1 cellular context compared by ENCODE assay signal in the genomic region with DNA sequence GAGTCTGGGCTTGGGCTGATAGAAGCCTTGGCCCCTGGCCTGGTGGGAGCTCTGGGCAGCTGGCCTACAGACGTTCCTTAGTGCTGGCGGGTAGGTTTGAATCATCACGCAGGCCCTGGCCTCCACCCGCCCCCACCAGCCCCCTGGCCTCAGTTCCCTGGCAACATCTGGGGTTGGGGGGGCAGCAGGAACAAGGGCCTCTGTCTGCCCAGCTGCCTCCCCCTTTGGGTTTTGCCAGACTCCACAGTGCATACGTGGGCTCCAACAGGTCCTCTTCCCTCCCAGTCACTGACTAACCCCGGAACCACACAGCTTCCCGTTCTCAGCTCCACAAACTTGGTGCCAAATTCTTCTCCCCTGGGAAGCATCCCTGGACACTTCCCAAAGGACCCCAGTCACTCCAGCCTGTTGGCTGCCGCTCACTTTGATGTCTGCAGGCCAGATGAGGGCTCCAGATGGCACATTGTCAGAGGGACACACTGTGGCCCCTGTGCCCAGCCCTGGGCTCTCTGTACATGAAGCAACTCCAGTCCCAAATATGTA.
TF ChIP-seq lines count a peak whose summit lies in the region.

No MANE protein-coding gene starts in this region.

TF ChIP-seq in A549, 52 proteins besides CTCF, POLR2A, EP300 and RAD21 (continued from another document):
- TF ChIP-seq, protein P1, sequence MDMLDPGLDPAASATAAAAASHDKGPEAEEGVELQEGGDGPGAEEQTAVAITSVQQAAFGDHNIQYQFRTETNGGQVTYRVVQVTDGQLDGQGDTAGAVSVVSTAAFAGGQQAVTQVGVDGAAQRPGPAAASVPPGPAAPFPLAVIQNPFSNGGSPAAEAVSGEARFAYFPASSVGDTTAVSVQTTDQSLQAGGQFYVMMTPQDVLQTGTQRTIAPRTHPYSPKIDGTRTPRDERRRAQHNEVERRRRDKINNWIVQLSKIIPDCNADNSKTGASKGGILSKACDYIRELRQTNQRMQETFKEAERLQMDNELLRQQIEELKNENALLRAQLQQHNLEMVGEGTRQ (IDR thresholded peaks at IDR 0.05) = no peak
- TF ChIP-seq SMC3 (IDR thresholded peaks at IDR 0.05) (no peak), CHD4 (IDR thresholded peaks at IDR 0.05; ENCODE audit: borderline replicate concordance) (no peak)
TF ChIP-seq in A549: peak in this region for 0.
